ENCODE assay signal across 1 cellular context in the genomic region with DNA sequence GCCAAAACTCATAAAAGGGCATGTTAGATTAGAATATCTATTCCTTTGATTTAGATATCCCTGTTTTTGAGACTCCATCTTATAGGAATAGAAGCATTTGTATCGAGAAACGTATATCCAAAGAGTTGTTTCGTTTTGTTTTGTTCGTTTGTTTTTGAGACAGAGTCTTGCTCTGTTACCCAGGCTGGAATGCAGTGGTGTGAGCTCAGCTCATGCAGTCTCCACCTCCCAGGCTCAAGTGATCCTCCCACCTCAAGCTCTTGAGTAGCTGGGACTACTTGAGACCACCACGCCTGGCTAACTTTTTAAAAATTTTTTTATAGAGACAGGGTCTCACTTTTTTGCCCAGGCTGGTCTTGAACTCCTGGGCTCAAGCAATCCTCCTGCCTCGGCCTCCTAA.
TF ChIP-seq lines count a peak whose summit lies in the region.

No MANE protein-coding gene starts in this region.

TF ChIP-seq in GM23338, 12 proteins besides CTCF, POLR2A, EP300 and RAD21 (continued from another document):
- TF ChIP-seq ZNF462 (CRISPR knock-in tag; IDR thresholded peaks at IDR 0.05) (no peak), POLR2AphosphoS5 (IDR thresholded peaks at IDR 0.05; ENCODE audit: low read depth) (no peak), ZNF114 (CRISPR knock-in tag; IDR thresholded peaks at IDR 0.05) (no peak), ZNF331 (CRISPR knock-in tag; IDR thresholded peaks at IDR 0.05; ENCODE audit: low read depth) (no peak)
- TF ChIP-seq, protein P1, sequence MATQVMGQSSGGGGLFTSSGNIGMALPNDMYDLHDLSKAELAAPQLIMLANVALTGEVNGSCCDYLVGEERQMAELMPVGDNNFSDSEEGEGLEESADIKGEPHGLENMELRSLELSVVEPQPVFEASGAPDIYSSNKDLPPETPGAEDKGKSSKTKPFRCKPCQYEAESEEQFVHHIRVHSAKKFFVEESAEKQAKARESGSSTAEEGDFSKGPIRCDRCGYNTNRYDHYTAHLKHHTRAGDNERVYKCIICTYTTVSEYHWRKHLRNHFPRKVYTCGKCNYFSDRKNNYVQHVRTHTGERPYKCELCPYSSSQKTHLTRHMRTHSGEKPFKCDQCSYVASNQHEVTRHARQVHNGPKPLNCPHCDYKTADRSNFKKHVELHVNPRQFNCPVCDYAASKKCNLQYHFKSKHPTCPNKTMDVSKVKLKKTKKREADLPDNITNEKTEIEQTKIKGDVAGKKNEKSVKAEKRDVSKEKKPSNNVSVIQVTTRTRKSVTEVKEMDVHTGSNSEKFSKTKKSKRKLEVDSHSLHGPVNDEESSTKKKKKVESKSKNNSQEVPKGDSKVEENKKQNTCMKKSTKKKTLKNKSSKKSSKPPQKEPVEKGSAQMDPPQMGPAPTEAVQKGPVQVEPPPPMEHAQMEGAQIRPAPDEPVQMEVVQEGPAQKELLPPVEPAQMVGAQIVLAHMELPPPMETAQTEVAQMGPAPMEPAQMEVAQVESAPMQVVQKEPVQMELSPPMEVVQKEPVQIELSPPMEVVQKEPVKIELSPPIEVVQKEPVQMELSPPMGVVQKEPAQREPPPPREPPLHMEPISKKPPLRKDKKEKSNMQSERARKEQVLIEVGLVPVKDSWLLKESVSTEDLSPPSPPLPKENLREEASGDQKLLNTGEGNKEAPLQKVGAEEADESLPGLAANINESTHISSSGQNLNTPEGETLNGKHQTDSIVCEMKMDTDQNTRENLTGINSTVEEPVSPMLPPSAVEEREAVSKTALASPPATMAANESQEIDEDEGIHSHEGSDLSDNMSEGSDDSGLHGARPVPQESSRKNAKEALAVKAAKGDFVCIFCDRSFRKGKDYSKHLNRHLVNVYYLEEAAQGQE (IDR thresholded peaks at IDR 0.05; ENCODE audit: unreplicated experiment) = no peak
